11 cellular contexts compared by ENCODE assay signal in genomic region chr14:54651018-54651351, GRCh38.
DNase-seq lines count a peak whose midpoint lies in the region; ATAC-seq and TF ChIP-seq lines count a peak whose summit lies in the region.
"Had no signal": no experiment of that assay in that cellular context is flagged by ENCODE, and none has a peak within 500 bp of the region (broad histone marks: within the 10 kb centered on the region; RNA-seq: fewer than 3 reads in every experiment).

No MANE protein-coding gene starts in this region.

- H3K4me3 ChIP-seq in lung (no peak overlapping the region), testis (no peak overlapping the region)

- H2BK5ac ChIP-seq in H9 (ENCODE audit: insufficient read length, low read length): no peak overlapping the region

- no peak overlapping the region for H2BK12ac ChIP-seq in H9 (ENCODE audit: insufficient read length, low read depth, low read length)

- no peak overlapping the region for H2BK20ac ChIP-seq in H9 (ENCODE audit: low read depth, low read length, poor library complexity, severe bottlenecking)

- H3K27me3 Mint-ChIP-seq in H9 (ENCODE audit: low read depth) (no peaks in the 10 kb centered on the region; the same call in 1 of the 2 replicates), MCF 10A (ENCODE audit: insufficient read depth, unreplicated experiment) (no peaks in the 10 kb centered on the region)
- H3K27me3 Mint-ChIP-seq in stimulated activated naive B cell treated with anti-CD40 and anti-IgM and Interleukin-4, amounts not matched to agents 10 μg/mL and 1 μg/mL and 100 μg/mL, for 72 hours: no peaks in the 10 kb centered on the region
- peaks cover 32 to 42% of the 10 kb centered on the region in 2 donors for H3K27me3 Mint-ChIP-seq in natural killer cell treated with Interleukin-12 subunit alpha and Interleukin-12 subunit beta and Interleukin-15 and Interleukin-18, amount 100 ng/mL, for 72 hours

- H3K4ac ChIP-seq in H9 (ENCODE audit: low read depth, low read length): no peak overlapping the region

- BruUV-seq in MCF 10A (replicated peaks; lab: Mats Ljungman, UMichigan): no TSS peak

- H3K56ac ChIP-seq in H9 (ENCODE audit: insufficient read length, low read depth, low read length): no peak overlapping the region

- DNase-seq in H9 (no peak), MCF 10A (ENCODE audit: unreplicated experiment) (no peak), lung (ENCODE audit: low spot score) (no peak), DMS 273 treated with DMSO at 0.1 percent for 48 hours (lab: John Stamatoyannopoulos, UW) (no peak), NCI-H748 treated with DMSO at 0.1 percent for 48 hours (lab: John Stamatoyannopoulos, UW) (no peak), testis (no peak)
- DNase-seq in stimulated activated naive B cell treated with anti-CD40 and anti-IgM and Interleukin-4, amounts not matched to agents 10 μg/mL and 1 μg/mL and 100 μg/mL, for 72 hours: no peak
- no peak for DNase-seq in natural killer cell treated with Interleukin-12 subunit alpha and Interleukin-12 subunit beta and Interleukin-15 and Interleukin-18, amount 100 ng/mL, for 72 hours (ENCODE audit: low spot score)
- DNase-seq: activated CD4-positive, alpha-beta memory T cell treated with anti-CD3 and anti-CD28 coated beads, Interleukin-2, amount 10 ng/mL, durations not matched to agents 7 days and 5 days; activated naive CD8-positive, alpha-beta T cell treated with anti-CD3 and anti-CD28 coated beads, Interleukin-2, amount 10 ng/mL, durations not matched to agents 7 days and 5 days; CD4-positive, CD25-positive, alpha-beta regulatory T cell had no signal

- H3K27ac Mint-ChIP-seq in H9 (peak overlapping the region in 2 of 3 experiments; percentile 7 to 44; a peak in 2 of 7 replicates), MCF 10A (ENCODE audit: low read depth, unreplicated experiment) (peak overlapping the region; percentile 88)
- no peak overlapping the region for H3K27ac Mint-ChIP-seq in stimulated activated naive B cell treated with anti-CD40 and anti-IgM and Interleukin-4, amounts not matched to agents 10 μg/mL and 1 μg/mL and 100 μg/mL, for 72 hours
- H3K27ac Mint-ChIP-seq in natural killer cell treated with Interleukin-12 subunit alpha and Interleukin-12 subunit beta and Interleukin-15 and Interleukin-18, amount 100 ng/mL, for 72 hours: no peak overlapping the region
- H3K27ac Mint-ChIP-seq: activated CD4-positive, alpha-beta memory T cell treated with anti-CD3 and anti-CD28 coated beads, Interleukin-2, amount 10 ng/mL, durations not matched to agents 7 days and 5 days; activated naive CD8-positive, alpha-beta T cell treated with anti-CD3 and anti-CD28 coated beads, Interleukin-2, amount 10 ng/mL, durations not matched to agents 7 days and 5 days; CD4-positive, CD25-positive, alpha-beta regulatory T cell had no signal

- H3K4me1 Mint-ChIP-seq in H9 (peaks cover 35 to 41% of the 10 kb centered on the region in 2 experiments), MCF 10A (ENCODE audit: insufficient read depth, unreplicated experiment) (peaks cover 40% of the 10 kb centered on the region)
- H3K4me1 Mint-ChIP-seq in stimulated activated naive B cell treated with anti-CD40 and anti-IgM and Interleukin-4, amounts not matched to agents 10 μg/mL and 1 μg/mL and 100 μg/mL, for 72 hours: peaks cover 7 to 9% of the 10 kb centered on the region in 2 donors
- no peaks in the 10 kb centered on the region for H3K4me1 Mint-ChIP-seq in natural killer cell treated with Interleukin-12 subunit alpha and Interleukin-12 subunit beta and Interleukin-15 and Interleukin-18, amount 100 ng/mL, for 72 hours (ENCODE audit: low read depth in 2 of 2)
- H3K4me1 Mint-ChIP-seq: CD4-positive, CD25-positive, alpha-beta regulatory T cell had no signal

- no peak overlapping the region for H4K91ac ChIP-seq in H9 (ENCODE audit: insufficient read length, low read depth, low read length)

- no peaks in the 10 kb centered on the region for H3K79me1 ChIP-seq in H9 (ENCODE audit: insufficient read depth, low read depth, low read length, poor library complexity, severe bottlenecking)

- no peaks in the 10 kb centered on the region for H3K9me3 Mint-ChIP-seq in H9
- no peaks in the 10 kb centered on the region for H3K9me3 Mint-ChIP-seq in MCF 10A (ENCODE audit: unreplicated experiment)
- no peaks in the 10 kb centered on the region for H3K9me3 Mint-ChIP-seq in stimulated activated naive B cell treated with anti-CD40 and anti-IgM and Interleukin-4, amounts not matched to agents 10 μg/mL and 1 μg/mL and 100 μg/mL, for 72 hours
- H3K9me3 Mint-ChIP-seq in natural killer cell treated with Interleukin-12 subunit alpha and Interleukin-12 subunit beta and Interleukin-15 and Interleukin-18, amount 100 ng/mL, for 72 hours: no peaks in the 10 kb centered on the region
- H3K9me3 Mint-ChIP-seq: activated CD4-positive, alpha-beta memory T cell treated with anti-CD3 and anti-CD28 coated beads, Interleukin-2, amount 10 ng/mL, durations not matched to agents 7 days and 5 days; activated naive CD8-positive, alpha-beta T cell treated with anti-CD3 and anti-CD28 coated beads, Interleukin-2, amount 10 ng/mL, durations not matched to agents 7 days and 5 days; CD4-positive, CD25-positive, alpha-beta regulatory T cell had no signal

- H3K4me2 ChIP-seq in H9 (ENCODE audit: insufficient read depth, insufficient read length, low read length): no peak overlapping the region

- no peak overlapping the region for H3K9ac ChIP-seq in H9 (ENCODE audit: extremely low read depth, insufficient read length, low read length)

- no peak overlapping the region for H2AFZ ChIP-seq in H9 (ENCODE audit: low read length)

- no peak for ATAC-seq in lung (ENCODE audit: insufficient read depth, low FRiP score)
- ATAC-seq in stimulated activated naive B cell treated with anti-CD40 and anti-IgM and Interleukin-4, amounts not matched to agents 10 μg/mL and 1 μg/mL and 100 μg/mL, for 72 hours (replicated peaks): peak; percentile 41 to 77
- no peak for ATAC-seq in natural killer cell treated with Interleukin-12 subunit alpha and Interleukin-12 subunit beta and Interleukin-15 and Interleukin-18, amount 100 ng/mL, for 72 hours

- WGBS in H9 (ENCODE audit: extremely low coverage, insufficient read length, low lambda C conversion rate): no CpG with 5 or more reads among the region's 4 CpGs
- 74 to 79% methylated on average over 4 of the region's 4 CpGs for WGBS in lung, 2 donors
- 82 to 86% methylated on average over 4 of the region's 4 CpGs for WGBS in testis, 2 donors

- no peak overlapping the region for H3K23ac ChIP-seq in H9 (ENCODE audit: insufficient read length, low read depth, low read length)

- no peaks in the 10 kb centered on the region for H3K36me3 ChIP-seq in lung (ENCODE audit: control insufficient read depth in 2 of 2, insufficient read depth in 2 of 2, low read length in 2 of 2)
- H3K36me3 ChIP-seq in testis (ENCODE audit: low read depth, missing control alignments): no peaks in the 10 kb centered on the region

- H3K27ac ChIP-seq in H9 (ENCODE audit: insufficient read length, low read depth, low read length) (no peak overlapping the region), lung (ENCODE audit: low read depth in 1 of 2, low read length in 1 of 2) (peak overlapping the region; percentile 74 to 86), testis (no peak overlapping the region)

- TF ChIP-seq POLR2A in testis (IDR thresholded peaks at IDR 0.05): no peak

- H3K27me3 ChIP-seq in H9 (ENCODE audit: insufficient read depth, low read length) (no peaks in the 10 kb centered on the region), lung (ENCODE audit: control insufficient read depth, insufficient read depth) (no peaks in the 10 kb centered on the region), testis (no peaks in the 10 kb centered on the region)

- H3K23me2 ChIP-seq in H9 (ENCODE audit: insufficient read length, low read depth, low read length, poor library complexity, severe bottlenecking): no peaks in the 10 kb centered on the region

- no peak overlapping the region for H2BK15ac ChIP-seq in H9 (ENCODE audit: low read depth, low read length)

- intact Hi-C loops in MCF 10A (cut with micrococcal nuclease): loop anchor here (5.0 kb wide), 1 partner anchor 84 kb away; the partner anchor contains the start of gene SAMD4A
- intact Hi-C loops in testis (cut with DNase I; ENCODE audit: low total_unique reads): no loop called here

- H3K36me3 Mint-ChIP-seq in H9 (ENCODE audit: insufficient read depth in 1 of 3, low read depth in 3 of 3) (no peaks in the 10 kb centered on the region), MCF 10A (ENCODE audit: insufficient read depth, unreplicated experiment) (no peaks in the 10 kb centered on the region)
- H3K36me3 Mint-ChIP-seq in stimulated activated naive B cell treated with anti-CD40 and anti-IgM and Interleukin-4, amounts not matched to agents 10 μg/mL and 1 μg/mL and 100 μg/mL, for 72 hours: no peaks in the 10 kb centered on the region
- no peaks in the 10 kb centered on the region for H3K36me3 Mint-ChIP-seq in natural killer cell treated with Interleukin-12 subunit alpha and Interleukin-12 subunit beta and Interleukin-15 and Interleukin-18, amount 100 ng/mL, for 72 hours
- H3K36me3 Mint-ChIP-seq: activated naive CD8-positive, alpha-beta T cell treated with anti-CD3 and anti-CD28 coated beads, Interleukin-2, amount 10 ng/mL, durations not matched to agents 7 days and 5 days; CD4-positive, CD25-positive, alpha-beta regulatory T cell had no signal

- H3K14ac ChIP-seq in H9 (ENCODE audit: insufficient read depth, low read length): no peak overlapping the region

- no peak overlapping the region for H3K18ac ChIP-seq in H9 (ENCODE audit: insufficient read length, low read depth, low read length)

- H2AK5ac ChIP-seq in H9 (ENCODE audit: insufficient read length, low read length): peak overlapping the region; percentile 57

- H3K9me3 ChIP-seq in H9 (ENCODE audit: control insufficient read depth, low read depth, low read length) (no peaks in the 10 kb centered on the region), lung (ENCODE audit: control insufficient read depth in 2 of 2, insufficient read depth in 1 of 2, low read length in 1 of 2) (no peaks in the 10 kb centered on the region), testis (no peaks in the 10 kb centered on the region)

- no peak overlapping the region for H2BK120ac ChIP-seq in H9 (ENCODE audit: low read depth, low read length, poor library complexity, severe bottlenecking)

- POLR2A ChIA-PET in MCF 10A (lab: Yijun Ruan, JAX): interaction anchor here (0.6 to 1.4 kb wide), 6 partner anchors 19 to 85 kb away, joined by 3 to 5 read pairs (median 4); no protein-coding TSS in a partner anchor

- H3K4me1 ChIP-seq in H9 (ENCODE audit: insufficient read depth, low read length): peaks cover 23% of the 10 kb centered on the region; the same call in 1 of the 2 replicates
- H3K4me1 ChIP-seq in lung (ENCODE audit: control insufficient read depth in 2 of 2, insufficient read depth in 2 of 2, low read length in 2 of 2): peaks cover 13 to 53% of the 10 kb centered on the region in 2 donors
- peaks cover 11% of the 10 kb centered on the region for H3K4me1 ChIP-seq in testis

- CTCF ChIA-PET in MCF 10A (lab: Yijun Ruan, JAX): interaction anchor here (0.7 to 1.0 kb wide), 2 partner anchors 20 to 40 kb away, joined by 3 read pairs; no protein-coding TSS in a partner anchor

- no peak overlapping the region for H4K8ac ChIP-seq in H9 (replicated peaks; ENCODE audit: insufficient read length, low read depth, low read length)

- no peak overlapping the region for H4K5ac ChIP-seq in H9 (ENCODE audit: insufficient read length, low read depth, low read length)

- H3K4me3 Mint-ChIP-seq in H9: no peak overlapping the region
- H3K4me3 Mint-ChIP-seq in MCF 10A (ENCODE audit: unreplicated experiment): no peak overlapping the region
- H3K4me3 Mint-ChIP-seq in stimulated activated naive B cell treated with anti-CD40 and anti-IgM and Interleukin-4, amounts not matched to agents 10 μg/mL and 1 μg/mL and 100 μg/mL, for 72 hours: peak overlapping the region in 1 of 2 donors; percentile 60
- H3K4me3 Mint-ChIP-seq in natural killer cell treated with Interleukin-12 subunit alpha and Interleukin-12 subunit beta and Interleukin-15 and Interleukin-18, amount 100 ng/mL, for 72 hours: no peak overlapping the region
- H3K4me3 Mint-ChIP-seq: activated CD4-positive, alpha-beta memory T cell treated with anti-CD3 and anti-CD28 coated beads, Interleukin-2, amount 10 ng/mL, durations not matched to agents 7 days and 5 days; activated naive CD8-positive, alpha-beta T cell treated with anti-CD3 and anti-CD28 coated beads, Interleukin-2, amount 10 ng/mL, durations not matched to agents 7 days and 5 days; CD4-positive, CD25-positive, alpha-beta regulatory T cell had no signal

- H3K79me2 ChIP-seq in H9 (ENCODE audit: insufficient read depth, low read length): peaks cover 3% of the 10 kb centered on the region; the same call in 1 of the 2 replicates

- H4K20me1 ChIP-seq in H9 (ENCODE audit: control insufficient read depth, insufficient read depth, insufficient read length): no peaks in the 10 kb centered on the region

- no peak for TF ChIP-seq CTCF in H9 (conservative IDR thresholded peaks at IDR 0.05)
- TF ChIP-seq CTCF in MCF 10A (IDR thresholded peaks at IDR 0.05; ENCODE audit: unreplicated experiment): no peak
- TF ChIP-seq CTCF in lung (IDR thresholded peaks at IDR 0.05; ENCODE audit: control extremely low read depth, extremely low read depth): no peak
- TF ChIP-seq CTCF in testis (IDR thresholded peaks at IDR 0.05): no peak

- H3T11ph ChIP-seq in H9 (ENCODE audit: low read length): no peak overlapping the region

Comparison
In these comparisons a context has a peak if more than half of its experiments do, and no peak if none do; other contexts are left out.
1. H3K27ac ChIP-seq: peak in lung (2 of 2); none in H9 (single experiment) and testis (0 of 2).
2. H3K27ac Mint-ChIP-seq: peak in H9 (2 of 3) and MCF 10A (single experiment); none in stimulated activated naive B cell treated with anti-CD40 and anti-IgM and Interleukin-4, amounts not matched to agents 10 μg/mL and 1 μg/mL and 100 μg/mL, for 72 hours (single experiment) and natural killer cell treated with Interleukin-12 subunit alpha and Interleukin-12 subunit beta and Interleukin-15 and Interleukin-18, amount 100 ng/mL, for 72 hours (0 of 2).
3. ATAC-seq: peak in stimulated activated naive B cell treated with anti-CD40 and anti-IgM and Interleukin-4, amounts not matched to agents 10 μg/mL and 1 μg/mL and 100 μg/mL, for 72 hours (2 of 2); none in lung (single experiment) and natural killer cell treated with Interleukin-12 subunit alpha and Interleukin-12 subunit beta and Interleukin-15 and Interleukin-18, amount 100 ng/mL, for 72 hours (0 of 2).